Comparison of ENCODE assay signal across 8 cellular contexts in genomic region chr14:103628684-103629502, GRCh38.
DNase-seq lines count a peak whose midpoint lies in the region; ATAC-seq and TF ChIP-seq lines count a peak whose summit lies in the region.

Gene KLC1, plus strand, starts transcription at chr14:103629211. Its CDS starts 25,354 bp downstream, at chr14:103654565.

- H3K4me3 ChIP-seq in fibroblast of pulmonary artery (replicated peaks; ENCODE audit: low read depth, low read length), result peak within 1 kb of the TSS; percentile 67

- H3K27ac Mint-ChIP-seq in nephron, result peak within 1 kb of the TSS; percentile 76 to 96 (median 96)

- DNase-seq in CD1c-positive myeloid dendritic cell (ENCODE audit: extremely low spot score) (peak; percentile 90), RKO (ENCODE audit: low spot score) (peak; percentile 73), fibroblast of pulmonary artery (ENCODE audit: low read depth) (peak; percentile 60)
- DNase-seq in activated T-helper 9 cell treated with anti-CD3 and anti-CD28 coated beads, Interleukin-2, amount 50 U/mL, for 16 hours (ENCODE audit: low read depth), result peak; percentile 77
- DNase-seq in stimulated activated naive CD8-positive, alpha-beta T cell treated with anti-CD3 and anti-CD28 coated beads, Interleukin-15, Interleukin-2, amounts not matched to agents 100 U/mL and 50 U/mL, for 24 hours, result peak; percentile 93

- no peaks in the 10 kb centered on the region for H3K9me3 Mint-ChIP-seq in nephron

- peak within 1 kb of the TSS; percentile 93 to 97 (median 97) for H3K4me3 Mint-ChIP-seq in nephron

- TF ChIP-seq CTCF in fibroblast of pulmonary artery (IDR thresholded peaks at IDR 0.05; ENCODE audit: low read length, missing control alignments) (no peak), nephron (IDR thresholded peaks at IDR 0.05; ENCODE audit: unreplicated experiment in 3 of 3) (no peak)

- no peaks in the 10 kb centered on the region for H3K27me3 Mint-ChIP-seq in nephron (ENCODE audit: low read depth)

- peaks cover 4% of the 10 kb centered on the region for H3K36me3 Mint-ChIP-seq in nephron (ENCODE audit: low read depth)

- peaks cover 28% of the 10 kb centered on the region for H3K4me1 Mint-ChIP-seq in nephron

- ATAC-seq in GM19324 (IDR thresholded peaks at IDR 0.05; ENCODE audit: low FRiP score, unreplicated experiment), result peak; percentile 72
- peak; percentile 57 for ATAC-seq in HG03521 (IDR thresholded peaks at IDR 0.05; ENCODE audit: unreplicated experiment)
- peak; percentile 79 for ATAC-seq in stimulated activated naive CD8-positive, alpha-beta T cell treated with anti-CD3 and anti-CD28 coated beads, Interleukin-15, Interleukin-2, amounts not matched to agents 100 U/mL and 50 U/mL, for 24 hours

Comparison
In these comparisons a context has a peak if more than half of its experiments do, and no peak if none do; other contexts are left out.
1. Peak in every context shown above with its lines: DNase-seq, ATAC-seq and H3K4me3 ChIP-seq.